Comparison of ENCODE assay signal across 8 cellular contexts in the genomic region with DNA sequence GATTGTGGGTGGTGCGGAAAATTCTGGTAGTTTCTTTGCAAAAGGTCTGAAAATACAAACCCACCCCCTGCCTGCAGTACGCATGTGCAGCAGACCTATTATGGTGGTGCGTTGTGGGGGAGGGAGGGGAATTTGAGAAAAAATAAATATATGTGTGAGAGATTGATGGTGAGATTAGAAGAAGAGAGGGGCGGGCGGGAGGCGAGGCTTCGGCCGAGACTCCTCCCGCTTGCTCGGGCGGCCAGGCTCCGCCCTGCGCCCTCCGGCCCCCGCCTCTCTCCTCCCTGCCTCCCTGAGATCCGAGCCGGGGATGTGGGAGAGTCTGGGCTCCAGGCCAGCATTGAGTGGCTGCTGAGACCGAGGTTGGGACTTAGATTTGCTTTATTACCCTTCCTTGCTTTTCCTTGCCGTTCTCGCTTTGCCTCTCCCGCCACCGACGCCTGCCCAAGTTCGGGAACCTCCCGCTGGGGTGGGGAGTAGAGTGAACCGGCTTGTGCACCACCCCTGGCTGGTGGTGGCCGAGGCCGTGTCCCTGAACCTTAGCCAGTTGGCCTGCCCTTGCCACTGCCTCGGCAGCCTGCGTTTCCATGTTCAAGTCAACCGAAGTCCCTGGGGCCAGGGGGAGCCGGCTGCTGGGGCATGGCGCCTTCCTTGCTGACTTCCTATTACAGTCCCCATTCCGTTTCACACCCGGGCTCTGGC. TPM values are rescaled to one million over a fixed set of nuclear protein-coding genes. Genes with fewer than 3 reads are reported as not detected.
A peak's percentile ranks its signal among the peaks of the same experiment; 100 is the strongest.
DNase-seq lines count a peak whose midpoint lies in the region; ATAC-seq and TF ChIP-seq lines count a peak whose summit lies in the region.

No MANE protein-coding gene starts in this region.

- DNase-seq in ACHN: peak; percentile 96
- DNase-seq in KG1 (lab: John Stamatoyannopoulos, UW): peak; percentile 58
- DNase-seq in activated T-cell treated with anti-CD3 and anti-CD28 coated beads, Interleukin-2, amount 50 U/mL, for 72 hours: peak; percentile 82 to 87
- DNase-seq in fibroblast of gingiva (ENCODE audit: low read depth): peak; percentile 96
- DNase-seq in naive B cell: peak; percentile 71
- DNase-seq in stimulated activated CD8-positive, alpha-beta memory T cell treated with anti-CD3 and anti-CD28 coated beads, Interleukin-7, amount 100 ng/mL, for 48 hours (ENCODE audit: extremely low read depth in 1 of 2, low read depth in 1 of 2): peak; percentile 65 to 87

- in situ Hi-C loops in ACHN (cut with HindIII; ENCODE audit: low pct_ligation_motif_present, low pct_unique_long_range_greater_than_20kb, low sequenced_read_pairs): no loop called here

- H3K27me3 Mint-ChIP-seq in activated T-cell treated with anti-CD3 and anti-CD28 coated beads, Interleukin-2, amount 50 U/mL, for 72 hours (ENCODE audit: low read depth): no peaks in the 10 kb centered on the region
- no peaks in the 10 kb centered on the region for H3K27me3 Mint-ChIP-seq in naive B cell

- H3K27ac Mint-ChIP-seq in activated T-cell treated with anti-CD3 and anti-CD28 coated beads, Interleukin-2, amount 50 U/mL, for 72 hours: no peak overlapping the region
- no peak overlapping the region for H3K27ac Mint-ChIP-seq in naive B cell

- H3K4me1 Mint-ChIP-seq in activated T-cell treated with anti-CD3 and anti-CD28 coated beads, Interleukin-2, amount 50 U/mL, for 72 hours (ENCODE audit: low read depth): no peaks in the 10 kb centered on the region
- H3K4me1 Mint-ChIP-seq in naive B cell: peaks cover 0 to 9% (median 0%) of the 10 kb centered on the region in 3 donors

- H3K9me3 Mint-ChIP-seq in activated T-cell treated with anti-CD3 and anti-CD28 coated beads, Interleukin-2, amount 50 U/mL, for 72 hours: no peaks in the 10 kb centered on the region
- no peaks in the 10 kb centered on the region for H3K9me3 Mint-ChIP-seq in naive B cell

- ATAC-seq in GM19025 (IDR thresholded peaks at IDR 0.05; ENCODE audit: low read depth, unreplicated experiment) (peak; percentile 39), naive B cell (ENCODE audit: low read depth in 2 of 2) (peak; percentile 65 to 67)
- peak; percentile 78 to 79 for ATAC-seq in activated T-cell treated with anti-CD3 and anti-CD28 coated beads, Interleukin-2, amount 50 U/mL, for 72 hours (replicated peaks in 1 of 2)

- no peak overlapping the region for H3K4me3 Mint-ChIP-seq in activated T-cell treated with anti-CD3 and anti-CD28 coated beads, Interleukin-2, amount 50 U/mL, for 72 hours
- H3K4me3 Mint-ChIP-seq in naive B cell: no peak overlapping the region

- peaks cover 3 to 13% of the 10 kb centered on the region in 2 donors for H3K36me3 Mint-ChIP-seq in activated T-cell treated with anti-CD3 and anti-CD28 coated beads, Interleukin-2, amount 50 U/mL, for 72 hours (ENCODE audit: insufficient read depth in 2 of 2)
- H3K36me3 Mint-ChIP-seq in naive B cell: no peaks in the 10 kb centered on the region

TF ChIP-seq in PFSK-1, 5 proteins besides CTCF, POLR2A, EP300 and RAD21:
- TF ChIP-seq, protein P1, sequence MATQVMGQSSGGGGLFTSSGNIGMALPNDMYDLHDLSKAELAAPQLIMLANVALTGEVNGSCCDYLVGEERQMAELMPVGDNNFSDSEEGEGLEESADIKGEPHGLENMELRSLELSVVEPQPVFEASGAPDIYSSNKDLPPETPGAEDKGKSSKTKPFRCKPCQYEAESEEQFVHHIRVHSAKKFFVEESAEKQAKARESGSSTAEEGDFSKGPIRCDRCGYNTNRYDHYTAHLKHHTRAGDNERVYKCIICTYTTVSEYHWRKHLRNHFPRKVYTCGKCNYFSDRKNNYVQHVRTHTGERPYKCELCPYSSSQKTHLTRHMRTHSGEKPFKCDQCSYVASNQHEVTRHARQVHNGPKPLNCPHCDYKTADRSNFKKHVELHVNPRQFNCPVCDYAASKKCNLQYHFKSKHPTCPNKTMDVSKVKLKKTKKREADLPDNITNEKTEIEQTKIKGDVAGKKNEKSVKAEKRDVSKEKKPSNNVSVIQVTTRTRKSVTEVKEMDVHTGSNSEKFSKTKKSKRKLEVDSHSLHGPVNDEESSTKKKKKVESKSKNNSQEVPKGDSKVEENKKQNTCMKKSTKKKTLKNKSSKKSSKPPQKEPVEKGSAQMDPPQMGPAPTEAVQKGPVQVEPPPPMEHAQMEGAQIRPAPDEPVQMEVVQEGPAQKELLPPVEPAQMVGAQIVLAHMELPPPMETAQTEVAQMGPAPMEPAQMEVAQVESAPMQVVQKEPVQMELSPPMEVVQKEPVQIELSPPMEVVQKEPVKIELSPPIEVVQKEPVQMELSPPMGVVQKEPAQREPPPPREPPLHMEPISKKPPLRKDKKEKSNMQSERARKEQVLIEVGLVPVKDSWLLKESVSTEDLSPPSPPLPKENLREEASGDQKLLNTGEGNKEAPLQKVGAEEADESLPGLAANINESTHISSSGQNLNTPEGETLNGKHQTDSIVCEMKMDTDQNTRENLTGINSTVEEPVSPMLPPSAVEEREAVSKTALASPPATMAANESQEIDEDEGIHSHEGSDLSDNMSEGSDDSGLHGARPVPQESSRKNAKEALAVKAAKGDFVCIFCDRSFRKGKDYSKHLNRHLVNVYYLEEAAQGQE (IDR thresholded peaks at IDR 0.05; ENCODE audit: insufficient read depth in 1 of 2, low read depth in 2 of 2, low read length in 2 of 2): peak; percentile 2 to 22; a peak in 1 of 4 replicates
- TF ChIP-seq POLR2AphosphoS5 (IDR thresholded peaks at IDR 0.05; ENCODE audit: low read depth, low read length): peak; percentile 80
- no peak for TF ChIP-seq SIN3A (IDR thresholded peaks at IDR 0.05; ENCODE audit: borderline replicate concordance, insufficient read depth, low read length)
TF ChIP-seq in PFSK-1: peak in this region for 2.

RNA-seq across cellular contexts. Expression of a gene that starts 1.0 kb away (rescaled TPM):
- 204 TPM for polyA plus RNA-seq in PFSK-1 (2012; ENCODE audit: insufficient read length, low read depth)
- 100 to 1,000 TPM; 133 to 140 TPM for total RNA-seq in activated T-cell treated with anti-CD3 and anti-CD28 coated beads, Interleukin-2, amount 50 U/mL, for 72 hours
- polyA plus RNA-seq in naive B cell (ENCODE audit: low read depth in 6 of 6): 1 to 10 TPM in 5 of 6 donors, under 1 TPM in 1; 0.06 to 8.0 (median 3.4) TPM

RNA-seq across cellular contexts. Expression of a gene that starts 28.5 kb away (rescaled TPM):
- 2.2 TPM for polyA plus RNA-seq in PFSK-1 (2012; ENCODE audit: insufficient read length, low read depth)
- total RNA-seq in activated T-cell treated with anti-CD3 and anti-CD28 coated beads, Interleukin-2, amount 50 U/mL, for 72 hours: 1 to 10 TPM; 2.5 to 3.7 TPM
- 1 to 10 TPM in 5 of 6 donors, under 1 TPM in 1; 0.60 to 5.2 (median 2.9) TPM for polyA plus RNA-seq in naive B cell (ENCODE audit: low read depth in 6 of 6)

RNA-seq across cellular contexts. Expression of a gene that starts 29.8 kb away (rescaled TPM):
- 16.4 TPM for polyA plus RNA-seq in PFSK-1 (2012; ENCODE audit: insufficient read length, low read depth)
- total RNA-seq in activated T-cell treated with anti-CD3 and anti-CD28 coated beads, Interleukin-2, amount 50 U/mL, for 72 hours: 10 to 100 TPM in 1 of 2 donors, 1 to 10 TPM in 1; 6.7 to 10.2 TPM
- 1 to 10 TPM; 3.4 to 5.2 (median 3.7) TPM for polyA plus RNA-seq in naive B cell (ENCODE audit: low read depth in 6 of 6)

RNA-seq across cellular contexts. Expression of a gene that starts 30.3 kb away (rescaled TPM):
- polyA plus RNA-seq in PFSK-1 (2012; ENCODE audit: insufficient read length, low read depth): 321 TPM
- 10 to 100 TPM; 42.7 to 43.5 TPM for total RNA-seq in activated T-cell treated with anti-CD3 and anti-CD28 coated beads, Interleukin-2, amount 50 U/mL, for 72 hours
- 100 to 1,000 TPM; 121 to 158 (median 136) TPM for polyA plus RNA-seq in naive B cell (ENCODE audit: low read depth in 6 of 6)

RNA-seq across cellular contexts. Expression of a gene that starts 32.8 kb away (rescaled TPM):
- polyA plus RNA-seq in PFSK-1 (2012; ENCODE audit: insufficient read length, low read depth): 4.8 TPM
- 1 to 10 TPM; 5.2 to 5.3 TPM for total RNA-seq in activated T-cell treated with anti-CD3 and anti-CD28 coated beads, Interleukin-2, amount 50 U/mL, for 72 hours
- polyA plus RNA-seq in naive B cell (ENCODE audit: low read depth in 6 of 6): under 1 TPM in 1 of 6 donors, not detected in 5; 0.68 TPM

Comparison
In these comparisons a context has a peak if more than half of its experiments do, and no peak if none do; other contexts are left out.
1. Peak in every context shown above with its lines: DNase-seq and ATAC-seq.